In the genomic region with DNA sequence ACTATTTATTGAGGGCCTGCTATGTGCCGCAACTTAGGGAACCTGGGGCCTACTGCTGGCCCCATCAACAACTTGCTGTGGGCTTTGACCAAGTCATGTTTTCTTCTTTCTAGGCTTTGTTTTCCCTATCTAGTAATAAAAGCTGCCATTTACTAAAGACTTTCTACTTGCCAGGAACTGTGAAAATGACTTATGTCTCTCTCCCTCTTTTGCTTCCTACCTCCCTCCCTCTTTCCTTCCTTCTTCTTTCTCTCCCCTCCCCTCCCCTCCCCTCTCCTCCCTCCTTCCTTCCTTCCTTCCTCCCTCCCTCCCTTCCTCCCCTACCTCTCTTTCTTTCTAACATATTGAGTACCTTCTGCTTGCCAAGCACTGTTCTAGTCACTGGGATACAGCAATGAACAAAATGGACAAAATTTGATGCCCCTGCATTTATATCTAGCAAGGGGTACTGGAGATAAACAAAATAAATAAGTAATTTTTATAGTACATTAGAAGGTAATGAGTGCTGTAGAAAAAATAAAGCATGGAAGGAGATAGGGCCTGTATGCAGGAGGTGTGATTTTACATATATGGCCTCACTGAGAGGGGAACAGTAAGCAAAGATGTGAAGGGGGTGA, we compare ENCODE assay signal across 34 cellular contexts.
"Had no signal": no experiment of that assay in that cellular context is flagged by ENCODE, and none has a peak within 500 bp of the region (broad histone marks: within the 10 kb centered on the region; RNA-seq: fewer than 3 reads in every experiment).

No MANE protein-coding gene starts in this region.

- H3K36me3 Mint-ChIP-seq: activated naive CD4-positive, alpha-beta T cell treated with anti-CD3 and anti-CD28 coated beads, Interleukin-2, amount 50 U/mL, for 24 hours; activated naive CD8-positive, alpha-beta T cell treated with anti-CD3 and anti-CD28 coated beads for 36 hours; T-cell had no signal

- H3K27ac Mint-ChIP-seq: activated B cell treated with CpG ODN at 0.5 μM for 24 hours; activated CD8-positive, alpha-beta T cell treated with anti-CD3 and anti-CD28 coated beads for 36 hours; activated naive CD4-positive, alpha-beta T cell treated with anti-CD3 and anti-CD28 coated beads for 36 hours; activated naive CD4-positive, alpha-beta T cell treated with anti-CD3 and anti-CD28 coated beads, Interleukin-2, amount 50 U/mL, for 24 hours; activated naive CD8-positive, alpha-beta T cell treated with anti-CD3 and anti-CD28 coated beads for 36 hours; activated naive CD8-positive, alpha-beta T cell treated with anti-CD3 and anti-CD28 coated beads, Interleukin-2, amount 50 U/mL, for 24 hours; activated T-helper 2 cell treated with anti-CD3 and anti-CD28 coated beads, Interferon-gamma antibody, Interleukin-2, Interleukin-4, amounts not matched to agents 10 μg/mL and 5 μg/mL and 100 μg/mL, durations not matched to agents 14 hours and 24 hours and 36 hours; T-cell; T-helper 1 cell treated with Interleukin-12 subunit alpha and Interleukin-12 subunit beta and Interleukin-4 antibody, amounts not matched to agents 30 μg/mL and 1 μg/mL, for 36 hours; T-helper 2 cell treated with Interferon-gamma antibody and Interleukin-4, amounts not matched to agents 5 μg/mL and 100 μg/mL, for 36 hours had no signal

- H3K27me3 ChIP-seq: adrenal gland, body of pancreas, esophagus muscularis mucosa, foreskin keratinocyte, gastrocnemius medialis had no signal

- H3K9me3 ChIP-seq: body of pancreas had no signal

- H3K4me3 Mint-ChIP-seq: activated B cell treated with CpG ODN at 0.5 μM for 24 hours; activated CD8-positive, alpha-beta T cell treated with anti-CD3 and anti-CD28 coated beads for 36 hours; activated naive CD4-positive, alpha-beta T cell treated with anti-CD3 and anti-CD28 coated beads for 36 hours; activated naive CD4-positive, alpha-beta T cell treated with anti-CD3 and anti-CD28 coated beads, Interleukin-2, amount 50 U/mL, for 24 hours; activated naive CD8-positive, alpha-beta T cell treated with anti-CD3 and anti-CD28 coated beads for 36 hours; activated naive CD8-positive, alpha-beta T cell treated with anti-CD3 and anti-CD28 coated beads, Interleukin-2, amount 50 U/mL, for 24 hours; activated T-cell treated with anti-CD3 and anti-CD28 coated beads, Interleukin-2, amount 50 U/mL, for 4 hours; effector memory CD8-positive, alpha-beta T cell; T-cell; T-helper 1 cell treated with Interleukin-12 subunit alpha and Interleukin-12 subunit beta and Interleukin-4 antibody, amounts not matched to agents 30 μg/mL and 1 μg/mL, for 36 hours; T-helper 2 cell treated with Interferon-gamma antibody and Interleukin-4, amounts not matched to agents 5 μg/mL and 100 μg/mL, for 36 hours had no signal

- ATAC-seq: activated CD4-positive, CD25-positive, alpha-beta regulatory T cell treated with anti-CD3 and anti-CD28 coated beads, Interleukin-2, amount 50 U/mL, for 24 hours; activated CD8-positive, alpha-beta T cell treated with anti-CD3 and anti-CD28 coated beads for 36 hours; activated T-cell treated with anti-CD3 and anti-CD28 coated beads, Interleukin-2, amount 50 U/mL, for 4 hours; body of pancreas; effector memory CD8-positive, alpha-beta T cell; foreskin keratinocyte; gastrocnemius medialis; T-cell had no signal

- FAIRE-seq: colon had no signal

- H3K27ac ChIP-seq: adrenal gland, body of pancreas, esophagus muscularis mucosa, foreskin keratinocyte, gastrocnemius medialis, WERI-Rb-1 had no signal

- H3K4me1 ChIP-seq: adrenal gland, body of pancreas, foreskin keratinocyte, gastrocnemius medialis had no signal

- H3K4me3 ChIP-seq: adrenal gland, body of pancreas, esophagus muscularis mucosa, gastrocnemius medialis had no signal

- DNase-seq: activated B cell treated with CpG ODN at 0.5 μM for 24 hours; activated CD4-positive, alpha-beta T cell treated with anti-CD3 and anti-CD28 coated beads for 48 hours; activated CD4-positive, alpha-beta T cell treated with anti-CD3 and anti-CD28 coated beads, Interleukin-2, amount 50 U/mL, for 1 hour; activated CD4-positive, alpha-beta T cell treated with anti-CD3 and anti-CD28 coated beads, Interleukin-2, amount 50 U/mL, for 48 hours; activated CD8-positive, alpha-beta memory T cell treated with anti-CD3 and anti-CD28 coated beads for 24 hours; activated CD8-positive, alpha-beta T cell treated with anti-CD3 and anti-CD28 coated beads for 36 hours; activated effector memory CD4-positive, alpha-beta T cell treated with anti-CD3 and anti-CD28 coated beads, Interleukin-2, amount 50 U/mL, for 16 hours; activated naive CD4-positive, alpha-beta T cell treated with anti-CD3 and anti-CD28 coated beads for 36 hours; activated naive CD8-positive, alpha-beta T cell treated with anti-CD3 and anti-CD28 coated beads for 36 hours; activated naive CD8-positive, alpha-beta T cell treated with anti-CD3 and anti-CD28 coated beads, Interleukin-2, amount 50 U/mL, for 24 hours; activated T-cell treated with anti-CD3 and anti-CD28 coated beads, Interleukin-2, amount 50 U/mL, for 4 hours; adrenal gland; amygdala; aorta; body of pancreas; caudate nucleus; cortex of kidney; dermis blood vessel endothelial cell; effector CD4-positive, alpha-beta T cell; effector memory CD8-positive, alpha-beta T cell; erythroblast; foreskin keratinocyte; gastrocnemius medialis; glutamatergic neuron; T-cell; T1000; WERI-Rb-1 had no signal

- H3K27me3 Mint-ChIP-seq: activated CD8-positive, alpha-beta T cell treated with anti-CD3 and anti-CD28 coated beads for 36 hours had no signal

- H3K4me1 Mint-ChIP-seq: activated B cell treated with CpG ODN at 0.5 μM for 24 hours; activated naive CD4-positive, alpha-beta T cell treated with anti-CD3 and anti-CD28 coated beads, Interleukin-2, amount 50 U/mL, for 24 hours; activated naive CD8-positive, alpha-beta T cell treated with anti-CD3 and anti-CD28 coated beads for 36 hours; activated naive CD8-positive, alpha-beta T cell treated with anti-CD3 and anti-CD28 coated beads, Interleukin-2, amount 50 U/mL, for 24 hours had no signal

- H3K36me3 ChIP-seq: adrenal gland, esophagus muscularis mucosa, gastrocnemius medialis, WERI-Rb-1 had no signal
